Comparison of ENCODE assay signal across 8 cellular contexts in the genomic region with DNA sequence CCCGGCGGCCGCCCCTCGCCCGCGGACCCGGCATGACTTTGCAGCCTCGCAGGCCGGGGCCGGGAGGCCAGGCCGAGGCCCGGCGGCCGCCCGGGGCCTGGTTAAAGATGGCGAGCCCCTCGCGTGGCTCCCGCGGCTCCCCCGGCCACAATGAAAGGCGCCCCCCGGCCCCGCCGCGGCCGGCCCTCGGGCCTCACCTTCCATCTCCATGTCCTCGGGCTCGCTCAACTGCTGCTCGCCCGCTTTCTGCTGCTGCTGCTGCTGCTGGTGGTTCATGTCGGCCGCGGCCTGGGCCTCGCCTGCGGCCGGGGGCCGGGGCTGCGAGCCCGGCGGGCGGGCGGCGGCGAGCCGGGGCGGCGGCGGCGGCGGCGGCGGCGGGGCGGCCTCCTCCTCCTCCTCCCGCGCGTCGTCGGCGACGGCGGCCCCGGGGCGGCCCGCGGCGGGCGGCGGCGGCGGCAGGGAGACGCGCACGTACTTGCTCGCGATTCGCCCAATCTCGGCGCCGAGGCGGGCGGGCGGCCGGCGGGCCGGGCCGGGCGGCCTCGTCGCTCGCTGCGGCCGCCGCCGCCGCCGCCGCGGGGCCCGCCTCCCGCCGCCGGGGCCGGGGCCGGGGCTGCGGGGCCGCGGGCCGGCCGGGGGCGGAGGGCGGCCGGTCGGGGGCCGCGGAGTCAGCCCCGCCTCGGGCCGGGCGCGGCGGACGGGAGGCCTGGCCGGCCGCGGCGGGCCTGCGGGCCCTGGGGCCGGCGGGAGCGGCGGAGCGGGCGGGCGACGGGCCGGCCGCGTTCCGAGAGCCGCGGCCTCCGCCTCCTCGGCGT. TPM values are rescaled to one million over a fixed set of nuclear protein-coding genes. Genes with fewer than 3 reads are reported as not detected.
DNase-seq lines count a peak whose midpoint lies in the region; ATAC-seq and TF ChIP-seq lines count a peak whose summit lies in the region.

No MANE protein-coding gene starts in this region.

- H3K4me1 ChIP-seq in PC-3 (ENCODE audit: insufficient read depth, low read length), result peaks cover 27% of the 10 kb centered on the region

- DNase-seq in AG09309 (ENCODE audit: low read depth) (no peak), PC-3 (no peak), NCI-H1092 treated with DMSO at 0.1 percent for 48 hours (lab: John Stamatoyannopoulos, UW) (no peak), GOT3 (lab: John Stamatoyannopoulos, UW) (no peak)
- no peak for DNase-seq in effector memory CD8-positive, alpha-beta T cell
- no peak for DNase-seq in effector CD8-positive, alpha-beta T cell (lab: John Stamatoyannopoulos, UW)

- no peak overlapping the region for H3K27ac ChIP-seq in PC-3 (ENCODE audit: low read length)
- peak overlapping the region; percentile 52 for H3K27ac ChIP-seq in neural cell (ENCODE audit: low read length)

- no peak for TF ChIP-seq RAD21 in neural cell (conservative IDR thresholded peaks at IDR 0.05)

- peaks cover 45% of the 10 kb centered on the region for H4K20me1 ChIP-seq in PC-3 (ENCODE audit: low read length)
- H4K20me1 ChIP-seq in neural cell (ENCODE audit: insufficient read depth), result peaks cover 45% of the 10 kb centered on the region

- H3K9me3 ChIP-seq in PC-3 (ENCODE audit: low read length), result no peaks in the 10 kb centered on the region
- no peaks in the 10 kb centered on the region for H3K9me3 ChIP-seq in neural cell (ENCODE audit: low read length)

- no TSS peak for BruUV-seq in PC-3 (replicated peaks; lab: Mats Ljungman, UMichigan)

- CTCF ChIA-PET in PC-3 (lab: Charles Lee), result no interaction called here

- H3F3A ChIP-seq in PC-3 (ENCODE audit: low read length, unreplicated experiment) (no peaks in the 10 kb centered on the region), neural cell (ENCODE audit: insufficient read depth, low read length, poor library complexity, severe bottlenecking) (no peaks in the 10 kb centered on the region)

- H3K4me3 ChIP-seq in AG09309 (ENCODE audit: control insufficient read depth, low read depth, low read length) (peak overlapping the region; percentile 71), PC-3 (ENCODE audit: low read length) (peak overlapping the region; percentile 78), neural cell (ENCODE audit: low read length) (peak overlapping the region; percentile 80)

- H3K27ac Mint-ChIP-seq in effector memory CD8-positive, alpha-beta T cell, result peak overlapping the region; percentile 88 to 92

- peaks cover 24% of the 10 kb centered on the region for H3K36me3 Mint-ChIP-seq in effector memory CD8-positive, alpha-beta T cell (ENCODE audit: insufficient read depth)

- H3K36me3 ChIP-seq in PC-3 (ENCODE audit: low read depth, low read length), result no peaks in the 10 kb centered on the region
- no peaks in the 10 kb centered on the region for H3K36me3 ChIP-seq in neural cell (ENCODE audit: insufficient read depth, low read length)

- no peak for TF ChIP-seq CTCF in AG09309 (IDR thresholded peaks at IDR 0.05; ENCODE audit: control insufficient read depth, insufficient read depth, low read depth, low read length, missing control alignments)
- no peak for TF ChIP-seq CTCF in PC-3 (conservative IDR thresholded peaks at IDR 0.05; ENCODE audit: low read depth, low read length)
- TF ChIP-seq CTCF in neural cell (IDR thresholded peaks at IDR 0.05; ENCODE audit: poor library complexity, severe bottlenecking), result no peak

- peak overlapping the region; percentile 84 to 94 for H3K4me3 Mint-ChIP-seq in effector memory CD8-positive, alpha-beta T cell

- H3K27me3 ChIP-seq in PC-3 (ENCODE audit: low read length) (no peaks in the 10 kb centered on the region), neural cell (ENCODE audit: insufficient read depth, low read depth, low read length) (no peaks in the 10 kb centered on the region)

- H3K9ac ChIP-seq in PC-3 (ENCODE audit: low read length) (peak overlapping the region; percentile 57), neural cell (ENCODE audit: low read length) (peak overlapping the region; percentile 82)

- peaks cover 5 to 13% of the 10 kb centered on the region in 2 donors for H3K27me3 Mint-ChIP-seq in effector memory CD8-positive, alpha-beta T cell

- H3K4me1 Mint-ChIP-seq in effector memory CD8-positive, alpha-beta T cell (ENCODE audit: low read depth in 2 of 2), result peaks cover 39 to 42% of the 10 kb centered on the region in 2 donors

- TF ChIP-seq EP300 in neural cell (conservative IDR thresholded peaks at IDR 0.05; ENCODE audit: poor library complexity, severe bottlenecking), result no peak

- H2AFZ ChIP-seq in PC-3 (ENCODE audit: low read length), result no peak overlapping the region
- H2AFZ ChIP-seq in neural cell (ENCODE audit: low read depth, low read length), result no peak overlapping the region

- POLR2A ChIA-PET in PC-3 (lab: Charles Lee; ENCODE audit: unreplicated experiment), result no interaction called here

- ATAC-seq in GM19455 (IDR thresholded peaks at IDR 0.05; ENCODE audit: unreplicated experiment) (peak; percentile 1), PC-3 (no peak)
- no peak for ATAC-seq in effector memory CD8-positive, alpha-beta T cell (replicated peaks)

- H3K9me3 Mint-ChIP-seq in effector memory CD8-positive, alpha-beta T cell, result no peaks in the 10 kb centered on the region

- H3K9me2 ChIP-seq in PC-3 (replicated peaks; ENCODE audit: low read length) (no peaks in the 10 kb centered on the region), neural cell (ENCODE audit: insufficient read depth, low read length) (no peaks in the 10 kb centered on the region)

- H3K4me2 ChIP-seq in PC-3 (ENCODE audit: low read length) (peak overlapping the region; percentile 84), neural cell (ENCODE audit: low read length) (no peak overlapping the region)

- intact Hi-C loops in PC-3 (cut with micrococcal nuclease), result loop anchor here (2.0 kb wide), 1 partner anchor 130 kb away; no protein-coding TSS in a partner anchor

- H3K79me2 ChIP-seq in PC-3 (ENCODE audit: low read length) (peaks cover 49% of the 10 kb centered on the region), neural cell (replicated peaks; ENCODE audit: insufficient read depth, low read length) (peaks cover 45% of the 10 kb centered on the region)

TF ChIP-seq in neural cell, 6 proteins besides CTCF, POLR2A, EP300 and RAD21:
- no peak for TF ChIP-seq POLR2AphosphoS5 (IDR thresholded peaks at IDR 0.05)
- TF ChIP-seq SMC3 (conservative IDR thresholded peaks at IDR 0.05; ENCODE audit: poor library complexity), result no peak
- TF ChIP-seq TAF1 (IDR thresholded peaks at IDR 0.05; ENCODE audit: low read depth), result no peak
- TF ChIP-seq, protein P1, sequence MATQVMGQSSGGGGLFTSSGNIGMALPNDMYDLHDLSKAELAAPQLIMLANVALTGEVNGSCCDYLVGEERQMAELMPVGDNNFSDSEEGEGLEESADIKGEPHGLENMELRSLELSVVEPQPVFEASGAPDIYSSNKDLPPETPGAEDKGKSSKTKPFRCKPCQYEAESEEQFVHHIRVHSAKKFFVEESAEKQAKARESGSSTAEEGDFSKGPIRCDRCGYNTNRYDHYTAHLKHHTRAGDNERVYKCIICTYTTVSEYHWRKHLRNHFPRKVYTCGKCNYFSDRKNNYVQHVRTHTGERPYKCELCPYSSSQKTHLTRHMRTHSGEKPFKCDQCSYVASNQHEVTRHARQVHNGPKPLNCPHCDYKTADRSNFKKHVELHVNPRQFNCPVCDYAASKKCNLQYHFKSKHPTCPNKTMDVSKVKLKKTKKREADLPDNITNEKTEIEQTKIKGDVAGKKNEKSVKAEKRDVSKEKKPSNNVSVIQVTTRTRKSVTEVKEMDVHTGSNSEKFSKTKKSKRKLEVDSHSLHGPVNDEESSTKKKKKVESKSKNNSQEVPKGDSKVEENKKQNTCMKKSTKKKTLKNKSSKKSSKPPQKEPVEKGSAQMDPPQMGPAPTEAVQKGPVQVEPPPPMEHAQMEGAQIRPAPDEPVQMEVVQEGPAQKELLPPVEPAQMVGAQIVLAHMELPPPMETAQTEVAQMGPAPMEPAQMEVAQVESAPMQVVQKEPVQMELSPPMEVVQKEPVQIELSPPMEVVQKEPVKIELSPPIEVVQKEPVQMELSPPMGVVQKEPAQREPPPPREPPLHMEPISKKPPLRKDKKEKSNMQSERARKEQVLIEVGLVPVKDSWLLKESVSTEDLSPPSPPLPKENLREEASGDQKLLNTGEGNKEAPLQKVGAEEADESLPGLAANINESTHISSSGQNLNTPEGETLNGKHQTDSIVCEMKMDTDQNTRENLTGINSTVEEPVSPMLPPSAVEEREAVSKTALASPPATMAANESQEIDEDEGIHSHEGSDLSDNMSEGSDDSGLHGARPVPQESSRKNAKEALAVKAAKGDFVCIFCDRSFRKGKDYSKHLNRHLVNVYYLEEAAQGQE (IDR thresholded peaks at IDR 0.05; ENCODE audit: borderline replicate concordance), result peak; percentile 49
- TF ChIP-seq MXI1 (conservative IDR thresholded peaks at IDR 0.05; ENCODE audit: poor library complexity, severe bottlenecking), result no peak
- TF ChIP-seq EZH2 (IDR thresholded peaks at IDR 0.05; ENCODE audit: borderline replicate concordance, insufficient read depth, low read length, poor library complexity, severe bottlenecking), result no peak

RNA-seq across cellular contexts. Expression of gene USP7, which starts 0.5 kb away (rescaled TPM):
- total RNA-seq in PC-3 (2014; rRNA removed), result 52.8 and 73.8 TPM in 2 replicates
- polyA plus RNA-seq in neural cell, result 49.9 and 52.5 TPM in 2 replicates
- 95.7 and 123 TPM in 2 replicates for polyA minus RNA-seq in neural cell
